8 cellular contexts compared by ENCODE assay signal in the genomic region with DNA sequence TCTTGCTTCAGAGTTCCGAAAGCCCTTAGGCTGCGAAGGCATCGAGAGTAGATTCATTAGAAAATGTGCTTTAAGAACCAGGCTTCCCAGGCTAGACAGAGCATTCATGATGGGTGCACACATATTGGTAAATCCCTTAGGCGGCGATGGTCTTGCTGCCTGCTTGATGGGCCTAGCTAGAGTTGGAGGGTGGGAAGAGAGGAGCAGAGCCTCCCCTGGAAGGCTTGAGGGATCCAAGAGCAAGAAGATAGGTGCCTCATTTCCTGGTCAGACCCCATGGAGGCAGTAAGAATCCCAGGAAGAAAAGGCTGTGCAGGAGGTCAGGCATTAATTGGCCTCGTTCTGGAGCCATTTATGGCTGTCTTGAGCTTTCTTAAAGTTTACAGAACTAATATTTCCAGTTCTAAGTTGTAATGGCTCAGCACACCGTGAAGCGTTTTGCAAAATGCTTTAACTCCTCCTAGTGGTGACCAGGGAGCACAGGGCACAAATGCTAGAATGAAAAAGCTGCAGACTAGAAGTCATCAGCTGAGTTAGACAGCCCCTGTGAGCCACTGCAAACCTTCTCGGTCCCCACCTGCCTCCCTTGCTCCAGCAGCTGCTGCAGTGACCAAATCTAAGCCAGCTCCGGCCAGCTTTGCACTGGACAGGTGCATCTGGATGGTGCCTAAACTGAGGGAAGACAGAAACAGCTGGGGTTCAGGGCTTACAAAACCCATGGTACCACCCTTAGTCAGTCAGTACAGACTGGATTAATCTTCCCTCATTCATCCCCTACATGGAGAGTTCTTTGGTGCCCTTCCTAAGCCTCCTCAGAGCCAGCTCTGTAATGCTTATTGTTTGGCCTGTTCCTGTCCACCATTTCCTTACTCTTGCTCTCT. TPM values are rescaled to one million over a fixed set of nuclear protein-coding genes. Genes with fewer than 3 reads are reported as not detected.
DNase-seq lines count a peak whose midpoint lies in the region; ATAC-seq and TF ChIP-seq lines count a peak whose summit lies in the region.

No MANE protein-coding gene starts in this region.

- no peak for TF ChIP-seq EP300 in stomach (IDR thresholded peaks at IDR 0.05)

- in situ Hi-C loops in ACHN (cut with HindIII; ENCODE audit: low pct_ligation_motif_present, low pct_unique_long_range_greater_than_20kb, low sequenced_read_pairs), result no loop called here
- in situ Hi-C loops in GM13977 (cut with MboI; ENCODE audit: low pct_unique_long_range_greater_than_20kb, low sequenced_read_pairs, unreplicated experiment), result loop anchor here (25.0 kb wide), 1 partner anchor 533 kb away; a partner anchor contains a TSS
- in situ Hi-C loops in astrocyte of the spinal cord (cut with HindIII; ENCODE audit: low sequenced_read_pairs), result no loop called here

- no peaks in the 10 kb centered on the region for H3K27me3 ChIP-seq in stomach

- peaks cover 0 to 6% (median 0%) of the 10 kb centered on the region in 4 donors for H3K4me1 ChIP-seq in stomach

- H3K4me3 ChIP-seq in astrocyte of the spinal cord (ENCODE audit: low read depth, low read length) (no peak overlapping the region), stomach (no peak overlapping the region)

- intact Hi-C loops in stomach (cut with DNase I; ENCODE audit: low total_unique reads), result no loop called here

- H3K27ac ChIP-seq in stomach, result no peak overlapping the region

- peak; percentile 65 for ATAC-seq in HG02884 (IDR thresholded peaks at IDR 0.05; ENCODE audit: unreplicated experiment)

- WGBS in stomach, 5 donors, result 46 to 51% (median 49%) methylated on average over 10 of the region's 10 CpGs

- no peaks in the 10 kb centered on the region for H3K9me3 ChIP-seq in stomach

- no peaks in the 10 kb centered on the region for H3K36me3 ChIP-seq in stomach

- DNase-seq in ACHN, result peak; percentile 6
- DNase-seq in GM13977 (ENCODE audit: low spot score), result peak; percentile 62
- peak; percentile 42 for DNase-seq in NCI-H446 treated with DMSO at 0.1 percent for 48 hours (lab: John Stamatoyannopoulos, UW)
- peak; percentile 67 for DNase-seq in astrocyte of the spinal cord (ENCODE audit: low read depth, low spot score)
- peak; percentile 84 for DNase-seq in iPS-NIHi7 (ENCODE audit: extremely low spot score)
- DNase-seq in stomach, result no peak
- no peak for DNase-seq in NCI-H128 (lab: John Stamatoyannopoulos, UW; ENCODE audit: unreplicated experiment)

- peak; percentile 93 for TF ChIP-seq CTCF in GM13977 (IDR thresholded peaks at IDR 0.05; ENCODE audit: extremely low read depth, insufficient read depth, missing control alignments)
- peak; percentile 93 for TF ChIP-seq CTCF in astrocyte of the spinal cord (IDR thresholded peaks at IDR 0.05; ENCODE audit: low read depth, low read length)
- TF ChIP-seq CTCF in stomach (IDR thresholded peaks at IDR 0.05), result peak in 5 of 7 experiments; percentile 24 to 61 (median 52)

- no peak for TF ChIP-seq POLR2A in stomach (IDR thresholded peaks at IDR 0.05)

RNA-seq across cellular contexts. Expression of a gene that starts 14.7 kb away (rescaled TPM):
- total RNA-seq in stomach, result not detected
- polyA plus RNA-seq in stomach, result under 1 TPM; 0.19 to 0.46 (median 0.20) TPM

RNA-seq across cellular contexts. Expression of a gene that starts 33.6 kb away (rescaled TPM):
- not detected for total RNA-seq in stomach
- not detected for polyA plus RNA-seq in stomach

RNA-seq across cellular contexts. Expression of a gene that starts 38.0 kb away (rescaled TPM):
- total RNA-seq in stomach, result 10 to 100 TPM in 4 of 5 donors, 1 to 10 TPM in 1; 8.5 to 56.6 (median 15.4) TPM
- 10 to 100 TPM; 22.0 to 89.7 (median 30.9) TPM for polyA plus RNA-seq in stomach

Comparison
In these comparisons a context has a peak if more than half of its experiments do, and no peak if none do; other contexts are left out.
1. DNase-seq: peak in ACHN (single experiment), GM13977 (single experiment), NCI-H446 treated with DMSO at 0.1 percent for 48 hours (single experiment), astrocyte of the spinal cord (single experiment) and iPS-NIHi7 (single experiment); none in stomach (single experiment) and NCI-H128 (single experiment).
2. Peak in every context shown above with its lines, with median percentiles within 50 percentile points of each other: CTCF ChIP-seq.